Comparison of ENCODE assay signal across 8 cellular contexts in the genomic region with DNA sequence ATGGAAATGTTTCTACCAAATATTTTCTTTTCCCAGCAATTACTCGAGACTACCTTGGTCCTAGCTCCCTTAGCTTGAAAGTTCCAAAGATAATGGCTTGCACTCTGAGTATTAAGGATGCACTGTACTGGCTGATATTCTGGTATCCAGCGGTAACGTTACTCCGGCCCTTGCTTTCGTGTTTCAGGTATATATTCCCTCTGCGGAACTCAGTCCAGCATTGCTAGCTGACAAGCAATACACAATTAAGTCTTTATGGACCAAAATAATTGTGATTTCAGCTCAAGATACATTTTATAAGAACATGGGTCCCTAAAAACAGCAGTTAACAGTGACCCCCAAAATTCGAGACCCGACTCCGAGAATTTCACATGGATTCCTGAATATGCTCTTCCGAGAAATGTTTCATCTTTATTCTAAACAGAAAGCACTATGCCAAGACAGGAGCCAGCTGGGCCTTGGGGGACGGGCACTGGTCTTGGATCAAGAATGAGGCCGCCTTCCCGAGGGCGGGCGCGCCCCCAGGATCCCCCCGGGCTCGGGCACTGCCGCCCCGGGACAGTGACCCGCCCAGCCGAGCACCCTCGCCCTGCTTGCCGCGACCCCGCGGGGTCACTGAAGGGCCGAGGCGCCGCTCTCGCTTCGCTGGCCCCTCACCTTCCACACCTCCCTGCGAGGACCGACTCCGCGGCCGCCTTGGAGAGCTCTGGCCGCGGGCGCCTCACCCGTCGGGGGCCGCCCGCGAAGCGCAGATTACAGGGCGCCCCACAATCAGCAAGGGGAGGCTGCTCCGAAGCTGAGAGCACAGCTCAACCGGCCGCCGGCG. TPM values are rescaled to one million over a fixed set of nuclear protein-coding genes. Genes with fewer than 3 reads are reported as not detected.
A peak's percentile ranks its signal among the peaks of the same experiment; 100 is the strongest.
DNase-seq lines count a peak whose midpoint lies in the region; ATAC-seq and TF ChIP-seq lines count a peak whose summit lies in the region.

No MANE protein-coding gene starts in this region.

- H3K27ac Mint-ChIP-seq in T-helper 17 cell: peak overlapping the region; percentile 100

- TF ChIP-seq POLR2A in transverse colon (IDR thresholded peaks at IDR 0.05): no peak

- no peak for TF ChIP-seq CTCF in transverse colon (IDR thresholded peaks at IDR 0.05)

- H3K27me3 ChIP-seq in muscle layer of duodenum (ENCODE audit: low read depth, low read length) (no peaks in the 10 kb centered on the region), transverse colon (no peaks in the 10 kb centered on the region)

- peak overlapping the region; percentile 83 to 94 for H3K4me3 ChIP-seq in muscle layer of duodenum (ENCODE audit: low read depth in 1 of 2, low read length in 2 of 2)
- H3K4me3 ChIP-seq in transverse colon: peak overlapping the region; percentile 57 to 97 (median 96)

- peak overlapping the region; percentile 92 for H3K4me3 Mint-ChIP-seq in T-helper 17 cell

- intact Hi-C loops in transverse colon (cut with DNase I; ENCODE audit: low total_unique reads): no loop called here

- H3K36me3 ChIP-seq in muscle layer of duodenum (ENCODE audit: control insufficient read depth in 1 of 2, insufficient read depth in 2 of 2, low read length in 2 of 2) (peaks cover 2 to 7% of the 10 kb centered on the region in 2 donors), transverse colon (peaks cover 0 to 5% (median 2%) of the 10 kb centered on the region in 4 donors)

- no peak for TF ChIP-seq EP300 in transverse colon (IDR thresholded peaks at IDR 0.05; ENCODE audit: low read depth)

- ATAC-seq in GM18502 (IDR thresholded peaks at IDR 0.05; ENCODE audit: poor library complexity, unreplicated experiment) (peak; percentile 14), HG03432 (IDR thresholded peaks at IDR 0.05; ENCODE audit: unreplicated experiment) (peak; percentile 22), T-helper 17 cell (no peak)

- in situ Hi-C loops in transverse colon (cut with MboI; ENCODE audit: low pct_ligation_motif_present in 1 of 4, low pct_unique_long_range_greater_than_20kb in 1 of 4, low sequenced_read_pairs in 3 of 4): no loop called here

- 0% methylated on average over 10 to 42 of the region's 52 CpGs for WGBS in transverse colon (ENCODE audit: low coverage in 1 of 2), 2 donors

- peaks cover 12% of the 10 kb centered on the region for H3K27me3 Mint-ChIP-seq in T-helper 17 cell

- H3K4me1 ChIP-seq in muscle layer of duodenum (ENCODE audit: control insufficient read depth in 1 of 2, insufficient read depth in 2 of 2, low read length in 2 of 2) (peaks cover 11 to 12% of the 10 kb centered on the region in 2 donors), transverse colon (peaks cover 20 to 31% (median 26%) of the 10 kb centered on the region in 4 donors)

- H3K36me3 Mint-ChIP-seq in T-helper 17 cell (ENCODE audit: low read depth): peaks cover 2% of the 10 kb centered on the region

- peak overlapping the region; percentile 84 for H3K27ac ChIP-seq in epithelial cell of prostate
- peak overlapping the region; percentile 100 for H3K27ac ChIP-seq in muscle layer of duodenum (ENCODE audit: low read length)
- peak overlapping the region; percentile 93 to 99 (median 99) for H3K27ac ChIP-seq in transverse colon

- peaks cover 44% of the 10 kb centered on the region for H3K4me1 Mint-ChIP-seq in T-helper 17 cell

- H3K9me3 ChIP-seq in T-helper 17 cell (ENCODE audit: control insufficient read depth, low read length, poor library complexity, severe bottlenecking): no peaks in the 10 kb centered on the region
- no peaks in the 10 kb centered on the region for H3K9me3 ChIP-seq in muscle layer of duodenum (ENCODE audit: control insufficient read depth in 1 of 2, low read length in 2 of 2)
- no peaks in the 10 kb centered on the region for H3K9me3 ChIP-seq in transverse colon

- DNase-seq in 8988T (peak; percentile 24), T-helper 17 cell (peak in 1 of 3 donors; percentile 17), epithelial cell of prostate (ENCODE audit: low read depth, low spot score) (no peak), transverse colon (peak; percentile 42), middle frontal gyrus (ENCODE audit: extremely low spot score, low spot score) (no peak)

RNA-seq across cellular contexts. Expression of a gene that starts 0.7 kb away (rescaled TPM):
- total RNA-seq in T-helper 17 cell (10 to 100 TPM in 1 of 2 donors, 1 to 10 TPM in 1; 7.4 to 11.2 TPM), transverse colon (10 to 100 TPM; 12.3 to 42.3 (median 25.1) TPM)

Comparison
In these comparisons a context has a peak if more than half of its experiments do, and no peak if none do; other contexts are left out.
1. DNase-seq: peak in 8988T (single experiment) and transverse colon (single experiment); none in epithelial cell of prostate (single experiment) and middle frontal gyrus (single experiment).
2. Peak in every context shown above with its lines, with median percentiles within 50 percentile points of each other: H3K27ac ChIP-seq.